Comparison of ENCODE assay signal across 1 cellular context in genomic region chr2:42978887-42979415, GRCh38.
TF ChIP-seq lines count a peak whose summit lies in the region.

No MANE protein-coding gene starts in this region.

TF ChIP-seq in HepG2, 621 proteins besides CTCF, POLR2A, EP300 and RAD21 (continued from another document and continues in another):
- TF ChIP-seq ZNF318 (CRISPR knock-in tag; IDR thresholded peaks at IDR 0.05) = peak; percentile 96
- no peak for TF ChIP-seq NFE2L1 (CRISPR knock-in tag; IDR thresholded peaks at IDR 0.05; ENCODE audit: borderline replicate concordance)
- TF ChIP-seq ZNF564 (CRISPR knock-in tag; IDR thresholded peaks at IDR 0.05) = no peak
- TF ChIP-seq KMT2A (CRISPR knock-in tag; IDR thresholded peaks at IDR 0.05) = no peak
- TF ChIP-seq NR0B2 (CRISPR knock-in tag; IDR thresholded peaks at IDR 0.05) = no peak
- TF ChIP-seq NR2C2 (CRISPR knock-in tag; IDR thresholded peaks at IDR 0.05; ENCODE audit: borderline replicate concordance) = no peak
- TF ChIP-seq MED8 (CRISPR knock-in tag; IDR thresholded peaks at IDR 0.05; ENCODE audit: insufficient replicate concordance) = no peak
- TF ChIP-seq RXRA (CRISPR knock-in tag; IDR thresholded peaks at IDR 0.05) = no peak
- peak; percentile 55; the same call in 1 of the 2 replicates for TF ChIP-seq ZNF83 (CRISPR knock-in tag; IDR thresholded peaks at IDR 0.05; ENCODE audit: borderline replicate concordance)
- no peak; the same call in 1 of the 2 replicates for TF ChIP-seq POLR2AphosphoS5 (IDR thresholded peaks at IDR 0.05; ENCODE audit: low read depth, low read length)
- TF ChIP-seq ATF3 (CRISPR knock-in tag; IDR thresholded peaks at IDR 0.05) = no peak
- no peak for TF ChIP-seq NR2F2 (IDR thresholded peaks at IDR 0.05; ENCODE audit: borderline replicate concordance, low read depth)
- TF ChIP-seq, protein P1, sequence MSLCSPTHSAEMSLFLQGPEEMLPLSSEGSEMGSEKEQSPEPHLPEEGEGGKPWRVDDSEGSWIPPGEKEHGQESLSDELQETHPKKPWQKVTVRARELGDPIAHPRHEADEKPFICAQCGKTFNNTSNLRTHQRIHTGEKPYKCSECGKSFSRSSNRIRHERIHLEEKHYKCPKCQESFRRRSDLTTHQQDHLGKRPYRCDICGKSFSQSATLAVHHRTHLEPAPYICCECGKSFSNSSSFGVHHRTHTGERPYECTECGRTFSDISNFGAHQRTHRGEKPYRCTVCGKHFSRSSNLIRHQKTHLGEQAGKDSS (CRISPR knock-in tag; IDR thresholded peaks at IDR 0.05; ENCODE audit: borderline replicate concordance, low read depth) = no peak
- TF ChIP-seq ZNF557 (CRISPR knock-in tag; IDR thresholded peaks at IDR 0.05) = no peak
- no peak for TF ChIP-seq DMTF1 (CRISPR knock-in tag; IDR thresholded peaks at IDR 0.05)
- TF ChIP-seq NCOR1 (IDR thresholded peaks at IDR 0.05; ENCODE audit: borderline replicate concordance, low read length) = no peak; the same call in 1 of the 2 replicates
- TF ChIP-seq ELF1 (CRISPR knock-in tag; IDR thresholded peaks at IDR 0.05) = no peak
- no peak for TF ChIP-seq IRF9 (CRISPR knock-in tag; IDR thresholded peaks at IDR 0.05; ENCODE audit: borderline replicate concordance)
- no peak for TF ChIP-seq ZFYVE20 (CRISPR knock-in tag; IDR thresholded peaks at IDR 0.05; ENCODE audit: borderline replicate concordance, low read depth)
- TF ChIP-seq KDM6A (CRISPR knock-in tag; IDR thresholded peaks at IDR 0.05; ENCODE audit: low read depth) = no peak
- TF ChIP-seq ZZZ3 (CRISPR knock-in tag; IDR thresholded peaks at IDR 0.05; ENCODE audit: borderline replicate concordance) = no peak
- no peak for TF ChIP-seq ZNF512 (CRISPR knock-in tag; IDR thresholded peaks at IDR 0.05)
- TF ChIP-seq FLYWCH1 (CRISPR knock-in tag; IDR thresholded peaks at IDR 0.05) = no peak
- no peak for TF ChIP-seq ATF7 (IDR thresholded peaks at IDR 0.05)
- TF ChIP-seq ATF7 (CRISPR knock-in tag; IDR thresholded peaks at IDR 0.05) = no peak
- TF ChIP-seq NFYC (CRISPR knock-in tag; IDR thresholded peaks at IDR 0.05) = no peak
- no peak for TF ChIP-seq PCBP1 (IDR thresholded peaks at IDR 0.05; ENCODE audit: borderline replicate concordance, low read depth, low read length)
- no peak for TF ChIP-seq PLSCR1 (CRISPR knock-in tag; IDR thresholded peaks at IDR 0.05; ENCODE audit: borderline replicate concordance)
- no peak for TF ChIP-seq ZNF800 (CRISPR knock-in tag; IDR thresholded peaks at IDR 0.05)
- no peak for TF ChIP-seq ZNF761 (CRISPR knock-in tag; conservative IDR thresholded peaks at IDR 0.05)
- TF ChIP-seq DNMT3B (CRISPR knock-in tag; conservative IDR thresholded peaks at IDR 0.05) = no peak
- TF ChIP-seq, protein P2, sequence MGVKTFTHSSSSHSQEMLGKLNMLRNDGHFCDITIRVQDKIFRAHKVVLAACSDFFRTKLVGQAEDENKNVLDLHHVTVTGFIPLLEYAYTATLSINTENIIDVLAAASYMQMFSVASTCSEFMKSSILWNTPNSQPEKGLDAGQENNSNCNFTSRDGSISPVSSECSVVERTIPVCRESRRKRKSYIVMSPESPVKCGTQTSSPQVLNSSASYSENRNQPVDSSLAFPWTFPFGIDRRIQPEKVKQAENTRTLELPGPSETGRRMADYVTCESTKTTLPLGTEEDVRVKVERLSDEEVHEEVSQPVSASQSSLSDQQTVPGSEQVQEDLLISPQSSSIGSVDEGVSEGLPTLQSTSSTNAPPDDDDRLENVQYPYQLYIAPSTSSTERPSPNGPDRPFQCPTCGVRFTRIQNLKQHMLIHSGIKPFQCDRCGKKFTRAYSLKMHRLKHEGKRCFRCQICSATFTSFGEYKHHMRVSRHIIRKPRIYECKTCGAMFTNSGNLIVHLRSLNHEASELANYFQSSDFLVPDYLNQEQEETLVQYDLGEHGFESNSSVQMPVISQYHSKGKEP (CRISPR knock-in tag; IDR thresholded peaks at IDR 0.05) = no peak
